ENCODE assay signal across 11 cellular contexts in the genomic region with DNA sequence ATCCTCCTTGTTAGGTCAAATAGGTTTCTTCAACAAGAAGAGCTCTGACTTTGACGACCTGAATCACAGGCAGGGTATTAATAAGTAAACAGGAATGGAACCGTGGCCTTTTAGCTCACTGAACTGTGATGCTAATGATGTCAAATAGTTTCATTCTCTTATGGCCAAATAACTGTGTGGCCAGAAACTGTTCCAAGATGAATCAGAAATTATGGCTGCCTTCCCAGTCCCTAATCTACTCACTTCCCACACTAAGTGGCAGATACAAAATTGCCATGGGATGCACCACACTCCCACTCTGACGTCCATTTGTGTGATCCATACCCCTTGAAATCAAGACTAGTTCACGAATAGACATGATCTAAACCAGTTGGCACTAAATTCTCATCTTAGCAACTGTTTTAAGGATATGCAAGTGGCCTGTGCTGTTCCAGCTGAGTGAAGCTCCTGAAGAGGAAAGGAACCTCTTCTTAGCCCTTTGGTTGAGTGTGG.
DNase-seq lines count a peak whose midpoint lies in the region; ATAC-seq and TF ChIP-seq lines count a peak whose summit lies in the region.
"Had no signal": no experiment of that assay in that cellular context is flagged by ENCODE, and none has a peak within 500 bp of the region (broad histone marks: within the 10 kb centered on the region; RNA-seq: fewer than 3 reads in every experiment).

No MANE protein-coding gene starts in this region.

- peaks cover 28% of the 10 kb centered on the region for H3K36me3 Mint-ChIP-seq in activated naive CD8-positive, alpha-beta T cell
- peaks cover 31% of the 10 kb centered on the region for H3K36me3 Mint-ChIP-seq in activated naive CD8-positive, alpha-beta T cell treated with anti-CD3 and anti-CD28 coated beads for 36 hours

- DNase-seq in activated naive CD8-positive, alpha-beta T cell treated with anti-CD3 and anti-CD28 coated beads for 36 hours, result no peak
- DNase-seq in dermis microvascular lymphatic vessel endothelial cell (ENCODE audit: low read depth in 2 of 2) (peak; percentile 87 to 93), lung (ENCODE audit: low spot score) (no peak), aorta (peak in 1 of 2 donors; percentile 55), activated gamma-delta T cell treated with Interleukin-2 at 50 U/mL for 16 hours (no peak)
- DNase-seq: activated CD4-positive, alpha-beta memory T cell treated with anti-CD3 and anti-CD28 coated beads, Interleukin-2, amount 10 ng/mL, durations not matched to agents 7 days and 5 days; KG1 had no signal

- no peak overlapping the region for H3K4me3 Mint-ChIP-seq in activated naive CD8-positive, alpha-beta T cell
- H3K4me3 Mint-ChIP-seq in activated naive CD8-positive, alpha-beta T cell treated with anti-CD3 and anti-CD28 coated beads for 36 hours, result no peak overlapping the region
- H3K4me3 Mint-ChIP-seq: activated CD4-positive, alpha-beta memory T cell treated with anti-CD3 and anti-CD28 coated beads, Interleukin-2, amount 10 ng/mL, durations not matched to agents 7 days and 5 days; dendritic cell treated with granulocyte-macrophage colony-stimulating factor and Interleukin-4, amounts not matched to agents 40 ng/mL and 50 ng/mL, for 4 days had no signal

- WGBS in lung, 2 donors, result 62 to 70% methylated on average over 4 of the region's 4 CpGs
- WGBS in aorta, 2 donors, result 11 to 12% methylated on average over 4 of the region's 4 CpGs

- no peaks in the 10 kb centered on the region for H3K27me3 Mint-ChIP-seq in activated naive CD8-positive, alpha-beta T cell
- no peaks in the 10 kb centered on the region for H3K27me3 Mint-ChIP-seq in activated naive CD8-positive, alpha-beta T cell treated with anti-CD3 and anti-CD28 coated beads for 36 hours
- H3K27me3 Mint-ChIP-seq: activated CD4-positive, alpha-beta memory T cell treated with anti-CD3 and anti-CD28 coated beads, Interleukin-2, amount 10 ng/mL, durations not matched to agents 7 days and 5 days; dendritic cell treated with granulocyte-macrophage colony-stimulating factor and Interleukin-4, amounts not matched to agents 40 ng/mL and 50 ng/mL, for 4 days had no signal

- H3K4me1 ChIP-seq in lung (ENCODE audit: control insufficient read depth in 2 of 2, insufficient read depth in 2 of 2, low read length in 2 of 2) (peaks cover 0 to 23% of the 10 kb centered on the region in 2 donors), aorta (ENCODE audit: control insufficient read depth in 1 of 2, insufficient read depth in 2 of 2, low read length in 2 of 2) (peaks cover 0 to 1% of the 10 kb centered on the region in 2 donors)

- H3K9me3 Mint-ChIP-seq in activated naive CD8-positive, alpha-beta T cell (ENCODE audit: low read depth), result no peaks in the 10 kb centered on the region
- no peaks in the 10 kb centered on the region for H3K9me3 Mint-ChIP-seq in activated naive CD8-positive, alpha-beta T cell treated with anti-CD3 and anti-CD28 coated beads for 36 hours
- H3K9me3 Mint-ChIP-seq: activated CD4-positive, alpha-beta memory T cell treated with anti-CD3 and anti-CD28 coated beads, Interleukin-2, amount 10 ng/mL, durations not matched to agents 7 days and 5 days; dendritic cell treated with granulocyte-macrophage colony-stimulating factor and Interleukin-4, amounts not matched to agents 40 ng/mL and 50 ng/mL, for 4 days had no signal

- peak overlapping the region; percentile 68 for H3K27ac Mint-ChIP-seq in activated naive CD8-positive, alpha-beta T cell
- no peak overlapping the region for H3K27ac Mint-ChIP-seq in activated naive CD8-positive, alpha-beta T cell treated with anti-CD3 and anti-CD28 coated beads for 36 hours
- H3K27ac Mint-ChIP-seq: activated CD4-positive, alpha-beta memory T cell treated with anti-CD3 and anti-CD28 coated beads, Interleukin-2, amount 10 ng/mL, durations not matched to agents 7 days and 5 days; dendritic cell treated with granulocyte-macrophage colony-stimulating factor and Interleukin-4, amounts not matched to agents 40 ng/mL and 50 ng/mL, for 4 days had no signal

- ATAC-seq in lung (ENCODE audit: insufficient read depth, low FRiP score) (peak; percentile 41), aorta (ENCODE audit: low FRiP score) (peak; percentile 79), HG03571 (IDR thresholded peaks at IDR 0.05; ENCODE audit: unreplicated experiment) (no peak), GM18511 (IDR thresholded peaks at IDR 0.05; ENCODE audit: unreplicated experiment) (no peak)

- peaks cover 0 to 2% of the 10 kb centered on the region in 2 donors for H3K36me3 ChIP-seq in lung (ENCODE audit: control insufficient read depth in 2 of 2, insufficient read depth in 2 of 2, low read length in 2 of 2)
- H3K36me3 ChIP-seq in aorta (ENCODE audit: control insufficient read depth in 1 of 2, insufficient read depth in 2 of 2, low read length in 1 of 2), result no peaks in the 10 kb centered on the region

- H3K4me3 ChIP-seq in lung, result no peak overlapping the region
- H3K4me3 ChIP-seq in aorta (ENCODE audit: low read length in 2 of 2), result no peak overlapping the region

- H3K27me3 ChIP-seq in lung (ENCODE audit: control insufficient read depth, insufficient read depth), result no peaks in the 10 kb centered on the region
- H3K27me3 ChIP-seq in aorta (ENCODE audit: control insufficient read depth in 1 of 2, insufficient read depth in 2 of 2, low read length in 1 of 2), result no peaks in the 10 kb centered on the region

- no peaks in the 10 kb centered on the region for H3K4me1 Mint-ChIP-seq in activated naive CD8-positive, alpha-beta T cell (ENCODE audit: low read depth)
- H3K4me1 Mint-ChIP-seq in activated naive CD8-positive, alpha-beta T cell treated with anti-CD3 and anti-CD28 coated beads for 36 hours, result no peaks in the 10 kb centered on the region
- H3K4me1 Mint-ChIP-seq: activated CD4-positive, alpha-beta memory T cell treated with anti-CD3 and anti-CD28 coated beads, Interleukin-2, amount 10 ng/mL, durations not matched to agents 7 days and 5 days had no signal

- intact Hi-C loops in aorta (cut with DNase I), result loop anchor here (5.0 to 10.0 kb wide), 2 partner anchors 447 to 744 kb away; no protein-coding TSS in a partner anchor

- TF ChIP-seq CTCF in lung (IDR thresholded peaks at IDR 0.05; ENCODE audit: control extremely low read depth, extremely low read depth), result no peak

- H3K9me3 ChIP-seq in lung (ENCODE audit: control insufficient read depth in 2 of 2, insufficient read depth in 1 of 2, low read length in 1 of 2) (no peaks in the 10 kb centered on the region), aorta (ENCODE audit: control insufficient read depth, low read length) (no peaks in the 10 kb centered on the region)

- H3K27ac ChIP-seq in lung (ENCODE audit: low read depth in 1 of 2, low read length in 1 of 2) (peak overlapping the region; percentile 75 to 79), aorta (ENCODE audit: low read depth in 1 of 2, low read length in 2 of 2) (peak overlapping the region; percentile 92 to 97)

Comparison
In these comparisons a context has a peak if more than half of its experiments do, and no peak if none do; other contexts are left out.
1. DNase-seq: peak in dermis microvascular lymphatic vessel endothelial cell (2 of 2); none in activated naive CD8-positive, alpha-beta T cell treated with anti-CD3 and anti-CD28 coated beads for 36 hours (single experiment), lung (single experiment) and activated gamma-delta T cell treated with Interleukin-2 at 50 U/mL for 16 hours (single experiment).
2. ATAC-seq: peak in lung (single experiment) and aorta (single experiment); none in HG03571 (single experiment) and GM18511 (single experiment).